In the genomic region with DNA sequence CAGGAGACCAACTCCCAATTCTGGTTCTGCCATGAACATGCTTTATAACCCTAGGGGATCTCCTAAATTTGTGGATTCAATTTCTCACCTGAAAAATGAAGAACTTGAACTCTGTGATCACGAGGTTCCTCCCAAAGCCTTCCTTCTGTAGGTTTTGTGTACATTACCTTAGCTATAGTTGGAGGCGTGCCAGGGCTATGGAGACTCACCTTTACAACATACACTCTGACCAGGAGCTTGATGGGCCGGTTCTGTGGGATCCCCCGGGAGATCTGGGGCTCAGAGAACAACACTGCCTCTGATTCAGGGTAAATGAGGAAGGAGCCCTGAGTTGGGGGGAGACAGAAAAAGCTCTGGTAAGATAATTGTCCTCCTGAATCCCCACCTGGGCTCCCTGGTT, we compare ENCODE assay signal across 24 cellular contexts. TPM values are rescaled to one million over a fixed set of nuclear protein-coding genes. Genes with fewer than 3 reads are reported as not detected.
DNase-seq lines count a peak whose midpoint lies in the region; ATAC-seq and TF ChIP-seq lines count a peak whose summit lies in the region.
"Had no signal": no experiment of that assay in that cellular context is flagged by ENCODE, and none has a peak within 500 bp of the region (broad histone marks: within the 10 kb centered on the region; RNA-seq: fewer than 3 reads in every experiment).

No MANE protein-coding gene starts in this region.

- peak overlapping the region; percentile 20 for H3K4me3 Mint-ChIP-seq in Calu3 (ENCODE audit: low read depth, unreplicated experiment)
- H3K4me3 Mint-ChIP-seq: activated CD4-positive, alpha-beta memory T cell treated with anti-CD3 and anti-CD28 coated beads, Interleukin-2, amount 10 ng/mL, durations not matched to agents 7 days and 5 days; dendritic cell treated with granulocyte-macrophage colony-stimulating factor and Interleukin-4, amounts not matched to agents 40 ng/mL and 50 ng/mL, for 4 days; naive thymus-derived CD8-positive, alpha-beta T cell; WTC11 had no signal

- BruUV-seq in Calu3 (replicated peaks; lab: Mats Ljungman, UMichigan): no TSS peak

- H3K27ac Mint-ChIP-seq in Calu3 (ENCODE audit: unreplicated experiment): peak overlapping the region; percentile 74
- H3K27ac Mint-ChIP-seq: activated CD4-positive, alpha-beta memory T cell treated with anti-CD3 and anti-CD28 coated beads, Interleukin-2, amount 10 ng/mL, durations not matched to agents 7 days and 5 days; dendritic cell treated with granulocyte-macrophage colony-stimulating factor and Interleukin-4, amounts not matched to agents 40 ng/mL and 50 ng/mL, for 4 days; WTC11 had no signal

- H3K4me1 ChIP-seq in RWPE2 (ENCODE audit: insufficient read depth, poor library complexity, severe bottlenecking) (no peaks in the 10 kb centered on the region), mucosa of stomach (ENCODE audit: control insufficient read depth, insufficient read depth, low read length) (peaks cover 15% of the 10 kb centered on the region)

- H3K27me3 Mint-ChIP-seq in Calu3 (ENCODE audit: unreplicated experiment): no peaks in the 10 kb centered on the region
- H3K27me3 Mint-ChIP-seq: naive thymus-derived CD8-positive, alpha-beta T cell had no signal

- H3K9ac ChIP-seq in mucosa of stomach (ENCODE audit: low read length): peak overlapping the region; percentile 13

- CTCF ChIA-PET in Calu3 (lab: Charles Lee): interaction anchor here (0.7 to 1.4 kb wide), 5 partner anchors 28 to 416 kb away, joined by 3 to 9 read pairs (median 4); a partner anchor contains a TSS

- H3K4me1 Mint-ChIP-seq in Calu3 (ENCODE audit: low read depth, unreplicated experiment): peaks cover 30% of the 10 kb centered on the region
- H3K4me1 Mint-ChIP-seq: activated CD4-positive, alpha-beta memory T cell treated with anti-CD3 and anti-CD28 coated beads, Interleukin-2, amount 10 ng/mL, durations not matched to agents 7 days and 5 days; naive thymus-derived CD8-positive, alpha-beta T cell; WTC11 had no signal

- H3K9me3 ChIP-seq in RWPE2 (ENCODE audit: severe bottlenecking) (peaks cover 2% of the 10 kb centered on the region), mucosa of stomach (ENCODE audit: control insufficient read depth, low read length) (no peaks in the 10 kb centered on the region)

- ATAC-seq in RWPE2 (ENCODE audit: low read depth) (peak; percentile 67), HG03439 (IDR thresholded peaks at IDR 0.05; ENCODE audit: unreplicated experiment) (no peak), HG03342 (IDR thresholded peaks at IDR 0.05; ENCODE audit: unreplicated experiment) (no peak)
- ATAC-seq: naive thymus-derived CD8-positive, alpha-beta T cell; right cardiac atrium; WTC11 had no signal

- intact Hi-C loops in Calu3 (cut with micrococcal nuclease; ENCODE audit: unreplicated experiment): no loop called here

- in situ Hi-C loops in GM13976 (cut with MboI; ENCODE audit: low sequenced_read_pairs, unreplicated experiment): no loop called here

- DNase-seq in Calu3 (peak; percentile 87), LNCaP clone FGC (ENCODE audit: low read depth) (peak; percentile 74), RWPE2 (ENCODE audit: low spot score) (peak; percentile 89), GM13976 (ENCODE audit: low spot score) (no peak)
- DNase-seq: activated CD4-positive, alpha-beta memory T cell treated with anti-CD3 and anti-CD28 coated beads, Interleukin-2, amount 10 ng/mL, durations not matched to agents 7 days and 5 days; activated effector memory CD4-positive, alpha-beta T cell treated with anti-CD3 and anti-CD28 coated beads, Interleukin-2, amount 50 U/mL, for 16 hours; brain microvascular endothelial cell; C1 segment of cervical spinal cord; head of caudate nucleus; mesendoderm; naive thymus-derived CD8-positive, alpha-beta T cell; NCI-H1048; NCI-H2029 treated with DMSO at 0.1 percent for 48 hours; right cardiac atrium; trophoblast cell had no signal

- H3K36me3 ChIP-seq in RWPE2 (ENCODE audit: low read depth) (no peaks in the 10 kb centered on the region), mucosa of stomach (ENCODE audit: control insufficient read depth, insufficient read depth, low read length) (no peaks in the 10 kb centered on the region)
- H3K36me3 ChIP-seq: brain microvascular endothelial cell had no signal

- TF ChIP-seq CTCF in Calu3 (IDR thresholded peaks at IDR 0.05; ENCODE audit: unreplicated experiment): no peak
- no peak for TF ChIP-seq CTCF in LNCaP clone FGC (IDR thresholded peaks at IDR 0.05; ENCODE audit: control insufficient read depth, extremely low read depth, insufficient read depth)
- TF ChIP-seq CTCF in RWPE2 (IDR thresholded peaks at IDR 0.05; ENCODE audit: poor library complexity, severe bottlenecking): no peak
- TF ChIP-seq CTCF in GM13976 (IDR thresholded peaks at IDR 0.05; ENCODE audit: borderline replicate concordance, control extremely low read depth, extremely low read depth, insufficient read depth, missing control alignments): no peak

- H3K27ac ChIP-seq in RWPE2 (ENCODE audit: poor library complexity, severe bottlenecking): no peak overlapping the region
- H3K27ac ChIP-seq: brain microvascular endothelial cell had no signal

- no peaks in the 10 kb centered on the region for H3K27me3 ChIP-seq in RWPE2 (ENCODE audit: insufficient read depth, poor library complexity, severe bottlenecking)
- H3K27me3 ChIP-seq in mucosa of stomach (ENCODE audit: control insufficient read depth, insufficient read depth, low read length): no peaks in the 10 kb centered on the region
- H3K27me3 ChIP-seq: brain microvascular endothelial cell had no signal

- H3K9me3 Mint-ChIP-seq in Calu3 (ENCODE audit: low read depth, unreplicated experiment): no peaks in the 10 kb centered on the region
- H3K9me3 Mint-ChIP-seq: dendritic cell treated with granulocyte-macrophage colony-stimulating factor and Interleukin-4, amounts not matched to agents 40 ng/mL and 50 ng/mL, for 4 days had no signal

- peaks cover 35% of the 10 kb centered on the region for H3K36me3 Mint-ChIP-seq in Calu3 (ENCODE audit: insufficient read depth, unreplicated experiment)

- no peak overlapping the region for H3K4me3 ChIP-seq in LNCaP clone FGC (ENCODE audit: low read depth, low read length)
- H3K4me3 ChIP-seq in RWPE2 (ENCODE audit: severe bottlenecking): no peak overlapping the region
- no peak overlapping the region for H3K4me3 ChIP-seq in mucosa of stomach (ENCODE audit: low read length)

RNA-seq across cellular contexts. Expression of a gene that starts 34.1 kb away (rescaled TPM):
- 392 and 411 TPM in 2 replicates for total RNA-seq in Calu3 (2022)

RNA-seq across cellular contexts. Expression of a gene that starts 39.7 kb away (rescaled TPM):
- 7.7 and 15.9 TPM in 2 replicates for total RNA-seq in Calu3 (2022)

RNA-seq across cellular contexts. Expression of a gene that starts 46.5 kb away (rescaled TPM):
- total RNA-seq in Calu3 (2022): not detected in 2 replicates
- total RNA-seq: activated CD4-positive, alpha-beta memory T cell treated with anti-CD3 and anti-CD28 coated beads, Interleukin-2, amount 10 ng/mL, durations not matched to agents 7 days and 5 days; H4; naive thymus-derived CD8-positive, alpha-beta T cell; NCI-H460; osteocyte; right cardiac atrium; RPMI7951; WTC11 had no signal
